ENCODE assay signal across 8 cellular contexts in the genomic region with DNA sequence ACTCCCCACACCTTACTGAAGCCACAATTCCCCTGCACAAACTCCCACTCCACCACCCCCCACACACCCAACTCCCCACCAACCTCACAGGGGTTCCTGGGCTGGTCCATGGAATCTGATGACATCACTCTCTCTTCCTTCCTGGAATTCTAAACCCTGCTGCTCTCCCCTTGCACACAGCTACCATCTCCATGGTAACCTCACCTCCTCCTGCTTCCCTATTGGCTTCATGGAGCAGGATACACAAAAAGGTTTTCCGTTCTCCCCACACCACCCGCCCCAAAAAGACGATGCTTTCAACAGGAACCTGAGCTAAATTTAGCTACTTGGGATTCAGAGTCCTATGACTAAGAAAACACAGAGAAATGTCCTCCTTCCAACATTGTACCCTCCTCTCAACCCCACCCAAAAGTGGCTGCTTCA.
A peak's percentile ranks its signal among the peaks of the same experiment; 100 is the strongest.
DNase-seq lines count a peak whose midpoint lies in the region; ATAC-seq and TF ChIP-seq lines count a peak whose summit lies in the region.

No MANE protein-coding gene starts in this region.

- peak overlapping the region; percentile 88 for H3K27ac Mint-ChIP-seq in endodermal cell

- H3K4me1 ChIP-seq in endodermal cell (ENCODE audit: control insufficient read depth, insufficient read depth, low read length) (peaks cover 5% of the 10 kb centered on the region), Peyer's patch (peaks cover 0 to 4% (median 0%) of the 10 kb centered on the region in 4 donors)

- no peak for TF ChIP-seq CTCF in endodermal cell (conservative IDR thresholded peaks at IDR 0.05)
- no peak for TF ChIP-seq CTCF in WERI-Rb-1 (IDR thresholded peaks at IDR 0.05; ENCODE audit: low read depth, low read length)
- TF ChIP-seq CTCF in Peyer's patch (IDR thresholded peaks at IDR 0.05) = no peak

- H3K27ac ChIP-seq in endodermal cell (ENCODE audit: low read depth, low read length) (peak overlapping the region; percentile 59), WERI-Rb-1 (no peak overlapping the region), Peyer's patch (peak overlapping the region in 1 of 4 donors; percentile 52)

- no peaks in the 10 kb centered on the region for H3K27me3 Mint-ChIP-seq in endodermal cell (ENCODE audit: insufficient read depth)

- H3K4me3 ChIP-seq in endodermal cell (ENCODE audit: low read length) = no peak overlapping the region
- H3K4me3 ChIP-seq in WERI-Rb-1 (ENCODE audit: low read depth, low read length) = no peak overlapping the region
- no peak overlapping the region for H3K4me3 ChIP-seq in Peyer's patch

- peak; percentile 34 for DNase-seq in ACHN
- peak; percentile 12 for DNase-seq in NCI-H1417 treated with DMSO at 0.1 percent for 48 hours (lab: John Stamatoyannopoulos, UW)
- DNase-seq in endodermal cell = peak; percentile 86
- peak; percentile 18 for DNase-seq in medulla oblongata (ENCODE audit: extremely low spot score)
- no peak for DNase-seq in WERI-Rb-1
- DNase-seq in Peyer's patch = no peak

- H3K9me3 Mint-ChIP-seq in endodermal cell = no peaks in the 10 kb centered on the region

- WGBS in endodermal cell (ENCODE audit: insufficient coverage in 1 of 2, insufficient read length in 1 of 2), 2 experiments = 13 to 16% methylated on average over 3 of the region's 3 CpGs

- no peak for TF ChIP-seq POLR2A in Peyer's patch (IDR thresholded peaks at IDR 0.05)

- H3K4me1 Mint-ChIP-seq in endodermal cell = peaks cover 16% of the 10 kb centered on the region

- no peaks in the 10 kb centered on the region for H3K36me3 Mint-ChIP-seq in endodermal cell (ENCODE audit: low read depth)

- ATAC-seq in HG03045 (IDR thresholded peaks at IDR 0.05; ENCODE audit: unreplicated experiment) (no peak), HG02571 (IDR thresholded peaks at IDR 0.05; ENCODE audit: unreplicated experiment) (no peak)

- in situ Hi-C loops in ACHN (cut with HindIII; ENCODE audit: low pct_ligation_motif_present, low pct_unique_long_range_greater_than_20kb, low sequenced_read_pairs) = no loop called here

- H3K36me3 ChIP-seq in endodermal cell (ENCODE audit: control insufficient read depth, insufficient read depth, low read length) = no peaks in the 10 kb centered on the region
- no peaks in the 10 kb centered on the region for H3K36me3 ChIP-seq in WERI-Rb-1
- no peaks in the 10 kb centered on the region for H3K36me3 ChIP-seq in Peyer's patch

- H3K9ac ChIP-seq in endodermal cell (ENCODE audit: extremely low read depth, low read length, poor library complexity, severe bottlenecking) = no peak overlapping the region

- H3K27me3 ChIP-seq in endodermal cell (ENCODE audit: control insufficient read depth, insufficient read depth, low read length, poor library complexity, severe bottlenecking) (no peaks in the 10 kb centered on the region), WERI-Rb-1 (ENCODE audit: insufficient read depth, low read depth, severe bottlenecking) (no peaks in the 10 kb centered on the region), Peyer's patch (no peaks in the 10 kb centered on the region)

- H3K9me3 ChIP-seq in endodermal cell (ENCODE audit: control insufficient read depth, low read length) (no peaks in the 10 kb centered on the region), WERI-Rb-1 (ENCODE audit: severe bottlenecking) (no peaks in the 10 kb centered on the region), Peyer's patch (no peaks in the 10 kb centered on the region)

- no peak overlapping the region for H3K4me3 Mint-ChIP-seq in endodermal cell

Comparison
In these comparisons a context has a peak if more than half of its experiments do, and no peak if none do; other contexts are left out.
1. DNase-seq: peak in ACHN (single experiment), NCI-H1417 treated with DMSO at 0.1 percent for 48 hours (single experiment), endodermal cell (single experiment) and medulla oblongata (single experiment); none in WERI-Rb-1 (single experiment) and Peyer's patch (0 of 3).